ENCODE assay signal across 1 cellular context in genomic region chr20:62916703-62917476, GRCh38.
TF ChIP-seq lines count a peak whose summit lies in the region.

No MANE protein-coding gene starts in this region.

TF ChIP-seq in HepG2, 621 proteins besides CTCF, POLR2A, EP300 and RAD21 (continued from another document and continues in another):
- 0 out of 2 replicates have a peak, but pooled peaks have one; percentile 38 for TF ChIP-seq ZHX2 (IDR thresholded peaks at IDR 0.05; ENCODE audit: low read depth)
- TF ChIP-seq ZHX2 (CRISPR knock-in tag; IDR thresholded peaks at IDR 0.05; ENCODE audit: borderline replicate concordance), result no peak
- TF ChIP-seq LBX2 (CRISPR knock-in tag; IDR thresholded peaks at IDR 0.05; ENCODE audit: borderline replicate concordance), result no peak
- 0 out of 2 replicates have a peak, but pooled peaks have one; percentile 46 for TF ChIP-seq CENPBD1 (CRISPR knock-in tag; IDR thresholded peaks at IDR 0.05; ENCODE audit: borderline replicate concordance, low read depth)
- TF ChIP-seq ZNF318 (CRISPR knock-in tag; IDR thresholded peaks at IDR 0.05), result peak; percentile 84; the same call in 1 of the 2 replicates
- peak; percentile 82 for TF ChIP-seq ZBTB7B (CRISPR knock-in tag; IDR thresholded peaks at IDR 0.05)
- peak; percentile 94 for TF ChIP-seq SKIL (CRISPR knock-in tag; IDR thresholded peaks at IDR 0.05; ENCODE audit: borderline replicate concordance)
- TF ChIP-seq AFF4 (CRISPR knock-in tag; IDR thresholded peaks at IDR 0.05), result no peak
- TF ChIP-seq TOE1 (CRISPR knock-in tag; IDR thresholded peaks at IDR 0.05), result no peak
- TF ChIP-seq THAP11 (CRISPR knock-in tag; IDR thresholded peaks at IDR 0.05), result peak; percentile 89
- no peak for TF ChIP-seq ZNF720 (CRISPR knock-in tag; IDR thresholded peaks at IDR 0.05)
- no peak for TF ChIP-seq ZNF709 (CRISPR knock-in tag; IDR thresholded peaks at IDR 0.05)
- no peak; the same call in 1 of the 2 replicates for TF ChIP-seq ZNF737 (CRISPR knock-in tag; IDR thresholded peaks at IDR 0.05; ENCODE audit: borderline replicate concordance)
- peak; percentile 80; the same call in 1 of the 2 replicates for TF ChIP-seq BRF2 (CRISPR knock-in tag; IDR thresholded peaks at IDR 0.05)
- TF ChIP-seq ZNF337 (CRISPR knock-in tag; IDR thresholded peaks at IDR 0.05; ENCODE audit: borderline replicate concordance, low read depth), result no peak; the same call in 1 of the 2 replicates
- TF ChIP-seq RNF219 (CRISPR knock-in tag; IDR thresholded peaks at IDR 0.05), result no peak
- no peak for TF ChIP-seq SIN3B (IDR thresholded peaks at IDR 0.05; ENCODE audit: low read length)
- peak; percentile 99 for TF ChIP-seq HDAC1 (CRISPR knock-in tag; IDR thresholded peaks at IDR 0.05)
- peak; percentile 98 for TF ChIP-seq ZNF556 (CRISPR knock-in tag; IDR thresholded peaks at IDR 0.05; ENCODE audit: borderline replicate concordance)
- TF ChIP-seq ZSCAN31 (CRISPR knock-in tag; IDR thresholded peaks at IDR 0.05; ENCODE audit: low read depth), result peak; percentile 81; the same call in 1 of the 2 replicates
- no peak for TF ChIP-seq DMTF1 (CRISPR knock-in tag; IDR thresholded peaks at IDR 0.05)
- peak; percentile 70; the same call in 1 of the 2 replicates for TF ChIP-seq YEATS2 (CRISPR knock-in tag; IDR thresholded peaks at IDR 0.05; ENCODE audit: borderline replicate concordance)
